8 cellular contexts compared by ENCODE assay signal in genomic region chr11:65181569-65182257, GRCh38. TPM values are rescaled to one million over a fixed set of nuclear protein-coding genes. Genes with fewer than 3 reads are reported as not detected.
DNase-seq lines count a peak whose midpoint lies in the region; ATAC-seq and TF ChIP-seq lines count a peak whose summit lies in the region.

Gene CAPN1 (plus strand): TSS chr11:65181928. CDS start chr11:65182702, 774 bp downstream.

- no peak for TF ChIP-seq EP300 in stomach (IDR thresholded peaks at IDR 0.05)

- H3K27ac Mint-ChIP-seq in IgD-negative memory B cell (peak within 1 kb of the TSS; percentile 43 to 95 (median 92)), neural crest cell (ENCODE audit: unreplicated experiment) (no peak within 1 kb of the TSS)

- TF ChIP-seq POLR2A in stomach (IDR thresholded peaks at IDR 0.05) = no peak

- no peaks in the 10 kb centered on the region for H3K27me3 Mint-ChIP-seq in IgD-negative memory B cell
- peaks cover 34% of the 10 kb centered on the region for H3K27me3 Mint-ChIP-seq in neural crest cell (ENCODE audit: low read depth)

- H3K4me3 Mint-ChIP-seq in IgD-negative memory B cell (peak within 1 kb of the TSS; percentile 89 to 98 (median 96)), neural crest cell (peak within 1 kb of the TSS; percentile 85)

- peak; percentile 28 for ATAC-seq in GM19455 (IDR thresholded peaks at IDR 0.05; ENCODE audit: unreplicated experiment)

- TF ChIP-seq CTCF in C4-2B (conservative IDR thresholded peaks at IDR 0.05) = no peak
- TF ChIP-seq CTCF in neural crest cell (conservative IDR thresholded peaks at IDR 0.05) = no peak
- no peak for TF ChIP-seq CTCF in stomach (IDR thresholded peaks at IDR 0.05)

- no peaks in the 10 kb centered on the region for H3K9me3 ChIP-seq in stomach

- no peaks in the 10 kb centered on the region for H3K9me3 Mint-ChIP-seq in IgD-negative memory B cell
- no peaks in the 10 kb centered on the region for H3K9me3 Mint-ChIP-seq in neural crest cell

- intact Hi-C loops in stomach (cut with DNase I; ENCODE audit: low total_unique reads) = no loop called here

- H3K4me1 ChIP-seq in stomach = peaks cover 23 to 57% (median 36%) of the 10 kb centered on the region in 4 donors

- DNase-seq in SIG-M5 (lab: John Stamatoyannopoulos, UW) (peak; percentile 71), fibroblast of the conjunctiva (ENCODE audit: low read depth) (peak; percentile 49), neural crest cell (ENCODE audit: low read depth, low spot score) (peak; percentile 35), stomach (peak; percentile 86)
- DNase-seq in activated effector memory CD4-positive, alpha-beta T cell treated with Interleukin-2 at 50 U/mL for 16 hours = peak; percentile 70

- peaks cover 7 to 30% (median 25%) of the 10 kb centered on the region in 4 donors for H3K36me3 ChIP-seq in stomach

- 0 to 1% (median 0%) methylated on average over 13 to 43 of the region's 43 CpGs for WGBS in stomach, 5 donors

- H3K36me3 Mint-ChIP-seq in IgD-negative memory B cell (no peaks in the 10 kb centered on the region), neural crest cell (ENCODE audit: low read depth) (no peaks in the 10 kb centered on the region)

- H3K27ac ChIP-seq in C4-2B (peak within 1 kb of the TSS; percentile 86), stomach (peak within 1 kb of the TSS; percentile 89 to 96 (median 93))

- H3K4me3 ChIP-seq in stomach = peak within 1 kb of the TSS; percentile 68 to 89 (median 82)

- peaks cover 5 to 26% (median 9%) of the 10 kb centered on the region in 3 donors for H3K4me1 Mint-ChIP-seq in IgD-negative memory B cell
- H3K4me1 Mint-ChIP-seq in neural crest cell = peaks cover 17% of the 10 kb centered on the region

- H3K27me3 ChIP-seq in stomach = no peaks in the 10 kb centered on the region

RNA-seq across cellular contexts. Expression of gene CAPN1, which starts in this region (rescaled TPM):
- polyA plus RNA-seq in IgD-negative memory B cell (113 TPM), stomach (100 to 1,000 TPM in 2 of 3 donors, 10 to 100 TPM in 1; 96.1 to 234 (median 112) TPM)
- total RNA-seq in neural crest cell (43.4 and 48.4 TPM in 2 replicates), stomach (100 to 1,000 TPM in 3 of 5 donors, 10 to 100 TPM in 2; 79.5 to 325 (median 155) TPM)

Comparison
In these comparisons a context has a peak if more than half of its experiments do, and no peak if none do; other contexts are left out.
1. Peak in every context shown above with its lines: DNase-seq, ATAC-seq, H3K4me3 ChIP-seq and H3K27ac ChIP-seq.
2. DNase-seq: peak in every context shown above with its lines; median percentile 86 in stomach; 71 in SIG-M5; 70 in activated effector memory CD4-positive, alpha-beta T cell treated with Interleukin-2 at 50 U/mL for 16 hours; 49 in fibroblast of the conjunctiva; 35 in neural crest cell.